In the genomic region with DNA sequence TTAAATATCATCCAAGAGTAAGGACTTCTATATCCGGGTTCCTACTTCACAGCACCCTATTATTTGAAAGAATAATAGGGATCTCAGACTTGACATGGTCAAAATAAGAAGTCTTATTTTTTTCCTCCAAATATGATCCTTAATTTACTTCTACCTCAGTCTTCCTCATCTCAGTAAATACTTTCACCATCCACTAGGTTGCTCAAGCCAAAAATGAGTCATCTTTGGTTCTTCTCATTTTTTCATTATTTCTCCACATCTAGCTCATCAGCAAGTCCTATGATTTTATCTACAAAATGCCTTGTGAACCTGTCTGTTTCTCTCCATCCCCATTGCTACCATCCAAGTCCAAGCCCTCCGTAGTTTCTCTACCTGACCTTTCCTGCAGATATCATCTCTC, we compare ENCODE assay signal across 9 cellular contexts.
A peak's percentile ranks its signal among the peaks of the same experiment; 100 is the strongest.
DNase-seq lines count a peak whose midpoint lies in the region; ATAC-seq lines count a peak whose summit lies in the region.
"Had no signal": no experiment of that assay in that cellular context is flagged by ENCODE, and none has a peak within 500 bp of the region (broad histone marks: within the 10 kb centered on the region; RNA-seq: fewer than 3 reads in every experiment).

No MANE protein-coding gene starts in this region.

- no peak for ATAC-seq in HG02884 (IDR thresholded peaks at IDR 0.05; ENCODE audit: unreplicated experiment)

- no peak overlapping the region for H3K27ac ChIP-seq in caudate nucleus (ENCODE audit: low read depth, low read length)

- DNase-seq in AG08395 (ENCODE audit: low spot score) (peak; percentile 61), HS-27A (ENCODE audit: low read depth) (peak; percentile 2), SKM-1 treated with dmso at 0.1 percent for 144 hours (lab: John Stamatoyannopoulos, UW; ENCODE audit: unreplicated experiment) (peak; percentile 63), fibroblast of the conjunctiva (ENCODE audit: low read depth) (peak; percentile 9), caudate nucleus (lab: John Stamatoyannopoulos, UW) (no peak), cortex of kidney (lab: John Stamatoyannopoulos, UW) (no peak)
- DNase-seq in activated CD4-positive, CD25-positive, alpha-beta regulatory T cell treated with anti-CD3 and anti-CD28 coated beads, Interleukin-2, amount 50 U/mL, for 72 hours: no peak
- DNase-seq: activated B cell treated with CpG ODN at 0.5 μM for 24 hours had no signal

Comparison
In these comparisons a context has a peak if more than half of its experiments do, and no peak if none do; other contexts are left out.
1. DNase-seq: peak in AG08395 (single experiment), HS-27A (single experiment), SKM-1 treated with dmso at 0.1 percent for 144 hours (single experiment) and fibroblast of the conjunctiva (single experiment); none in caudate nucleus (0 of 61), cortex of kidney (single experiment) and activated CD4-positive, CD25-positive, alpha-beta regulatory T cell treated with anti-CD3 and anti-CD28 coated beads, Interleukin-2, amount 50 U/mL, for 72 hours (single experiment).